In the genomic region with DNA sequence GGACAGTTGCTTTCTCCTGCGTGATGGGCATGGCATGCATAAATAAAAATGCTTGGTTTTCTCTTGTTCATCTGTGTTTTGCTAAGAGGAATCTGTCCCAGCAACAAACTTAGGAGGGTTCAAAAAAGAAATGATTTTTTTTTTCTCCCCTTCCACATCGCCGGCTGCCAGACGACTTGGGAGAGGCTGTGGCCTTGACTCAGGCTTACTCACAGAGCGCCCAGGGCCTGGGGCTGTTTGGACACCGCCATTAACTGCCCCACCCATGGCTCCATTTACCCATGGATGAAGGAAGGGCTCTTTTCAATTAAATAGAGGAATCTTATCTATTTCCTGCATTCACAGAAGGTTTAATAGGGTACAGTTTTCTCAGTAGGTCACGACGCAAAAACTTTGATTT, we compare ENCODE assay signal across 20 cellular contexts. TPM values are rescaled to one million over a fixed set of nuclear protein-coding genes. Genes with fewer than 3 reads are reported as not detected.
DNase-seq lines count a peak whose midpoint lies in the region; ATAC-seq, FAIRE-seq and TF ChIP-seq lines count a peak whose summit lies in the region.
"Had no signal": no experiment of that assay in that cellular context is flagged by ENCODE, and none has a peak within 500 bp of the region (broad histone marks: within the 10 kb centered on the region; RNA-seq: fewer than 3 reads in every experiment).

No MANE protein-coding gene starts in this region.

- H3K36me3 Mint-ChIP-seq in type B pancreatic cell, result no peaks in the 10 kb centered on the region
- no peaks in the 10 kb centered on the region for H3K36me3 Mint-ChIP-seq in activated naive CD4-positive, alpha-beta T cell treated with anti-CD3 and anti-CD28 coated beads, Interleukin-2, amount 50 U/mL, for 72 hours
- H3K36me3 Mint-ChIP-seq: activated naive CD8-positive, alpha-beta T cell treated with anti-CD3 and anti-CD28 coated beads for 36 hours; IgD-negative memory B cell had no signal

- TF ChIP-seq CTCF in HCT116 (IDR thresholded peaks at IDR 0.05 in 2 of 3, conservative IDR thresholded peaks at IDR 0.05 in 1 of 3; ENCODE audit: borderline replicate concordance in 1 of 3, insufficient read depth in 1 of 3, low read depth in 2 of 3, low read length in 2 of 3), result no peak
- TF ChIP-seq CTCF in RWPE1 (conservative IDR thresholded peaks at IDR 0.05; ENCODE audit: low read depth), result no peak
- TF ChIP-seq CTCF in type B pancreatic cell (conservative IDR thresholded peaks at IDR 0.05), result no peak

- RAD21 ChIA-PET in HCT116 (lab: Charles Lee; ENCODE audit: low non-redundant PET in 1 of 2, low total read pairs in 2 of 2, uncharacterized antibody in 2 of 2, unreplicated experiment in 2 of 2), result no interaction called here

- peaks cover 33% of the 10 kb centered on the region for H3K4me1 Mint-ChIP-seq in type B pancreatic cell (ENCODE audit: unreplicated experiment)
- H3K4me1 Mint-ChIP-seq: activated naive CD8-positive, alpha-beta T cell treated with anti-CD3 and anti-CD28 coated beads for 36 hours; IgD-negative memory B cell had no signal

- H3K9me2 ChIP-seq in HCT116 (ENCODE audit: insufficient read depth), result no peaks in the 10 kb centered on the region

- H3K27me3 Mint-ChIP-seq in type B pancreatic cell, result no peaks in the 10 kb centered on the region
- H3K27me3 Mint-ChIP-seq: activated naive CD8-positive, alpha-beta T cell treated with anti-CD3 and anti-CD28 coated beads for 36 hours; IgD-negative memory B cell had no signal

- ATAC-seq in HCT116, result peak; percentile 75
- ATAC-seq in activated naive CD4-positive, alpha-beta T cell treated with anti-CD3 and anti-CD28 coated beads, Interleukin-2, amount 50 U/mL, for 72 hours, result no peak
- ATAC-seq: activated T-cell treated with anti-CD3 and anti-CD28 coated beads, Interleukin-2, amount 50 U/mL, for 4 hours; GM12878; sciatic nerve had no signal

- CTCF ChIA-PET in HCT116 (lab: Charles Lee), result no interaction called here
- CTCF ChIA-PET in RWPE1 (lab: Yijun Ruan, JAX), result no interaction called here

- H3K4me3 Mint-ChIP-seq in type B pancreatic cell, result no peak overlapping the region
- H3K4me3 Mint-ChIP-seq: activated naive CD8-positive, alpha-beta T cell treated with anti-CD3 and anti-CD28 coated beads for 36 hours; activated T-cell treated with anti-CD3 and anti-CD28 coated beads, Interleukin-2, amount 50 U/mL, for 4 hours; IgD-negative memory B cell had no signal

- FAIRE-seq in GM19239 (lab: Jason Lieb, UNC), result no peak
- FAIRE-seq: GM12878 had no signal

- peak overlapping the region; percentile 98 for H2AFZ ChIP-seq in HCT116 (ENCODE audit: low read depth, low read length, poor library complexity, severe bottlenecking)

- no peaks in the 10 kb centered on the region for H3K27me3 ChIP-seq in HCT116 (ENCODE audit: insufficient read depth, low read length)
- H3K27me3 ChIP-seq: tibial artery had no signal

- H3K9me3 Mint-ChIP-seq in type B pancreatic cell, result peaks cover 9% of the 10 kb centered on the region
- no peaks in the 10 kb centered on the region for H3K9me3 Mint-ChIP-seq in activated naive CD4-positive, alpha-beta T cell treated with anti-CD3 and anti-CD28 coated beads, Interleukin-2, amount 50 U/mL, for 72 hours
- H3K9me3 Mint-ChIP-seq: activated naive CD8-positive, alpha-beta T cell treated with anti-CD3 and anti-CD28 coated beads for 36 hours; activated T-cell treated with anti-CD3 and anti-CD28 coated beads, Interleukin-2, amount 50 U/mL, for 4 hours had no signal

- no peaks in the 10 kb centered on the region for H3K9me3 ChIP-seq in HCT116 (ENCODE audit: control insufficient read depth in 1 of 2, insufficient read depth in 1 of 2, low read depth in 1 of 2, low read length in 2 of 2)
- H3K9me3 ChIP-seq: tibial artery had no signal

- H3K36me3 ChIP-seq in HCT116 (ENCODE audit: control insufficient read depth in 1 of 2, insufficient read depth in 2 of 2, low read length in 2 of 2), result no peaks in the 10 kb centered on the region
- H3K36me3 ChIP-seq: tibial artery had no signal

- H3K27ac Mint-ChIP-seq in type B pancreatic cell, result peak overlapping the region; percentile 70
- H3K27ac Mint-ChIP-seq in activated naive CD4-positive, alpha-beta T cell treated with anti-CD3 and anti-CD28 coated beads, Interleukin-2, amount 50 U/mL, for 72 hours, result no peak overlapping the region
- H3K27ac Mint-ChIP-seq: activated naive CD8-positive, alpha-beta T cell treated with anti-CD3 and anti-CD28 coated beads for 36 hours; IgD-negative memory B cell had no signal

- BruUV-seq in HCT116 (replicated peaks; lab: Mats Ljungman, UMichigan), result no TSS peak

- no peak overlapping the region; a peak in 1 of 4 replicates for H3K4me3 ChIP-seq in HCT116 (replicated peaks in 1 of 2; ENCODE audit: low read depth in 1 of 2, low read length in 2 of 2)
- H3K4me3 ChIP-seq: GM12878, tibial artery had no signal

- no peak for TF ChIP-seq POLR2A in HCT116 (IDR thresholded peaks at IDR 0.05; ENCODE audit: borderline replicate concordance, extremely low read depth, insufficient read depth, insufficient read length)

- intact Hi-C loops in HCT116 (cut with micrococcal nuclease), result no loop called here

- H4K20me1 ChIP-seq in HCT116 (ENCODE audit: insufficient read depth), result no peaks in the 10 kb centered on the region

- H3K27ac ChIP-seq in HCT116 (ENCODE audit: low read depth, low read length), result no peak overlapping the region
- H3K27ac ChIP-seq in RWPE1, result peak overlapping the region; percentile 94
- H3K27ac ChIP-seq: tibial artery had no signal

- H3K4me2 ChIP-seq in HCT116 (ENCODE audit: low read length), result peak overlapping the region; percentile 62

- no peak overlapping the region for H3K9ac ChIP-seq in HCT116 (ENCODE audit: low read length)

- no peaks in the 10 kb centered on the region for H3K79me2 ChIP-seq in HCT116 (ENCODE audit: insufficient read depth, low read length)

- TF ChIP-seq RAD21 in HCT116 (IDR thresholded peaks at IDR 0.05; ENCODE audit: low read depth), result no peak

- POLR2A ChIA-PET in HCT116 (lab: Charles Lee), result no interaction called here
- POLR2A ChIA-PET in RWPE1 (lab: Yijun Ruan, JAX; ENCODE audit: low non-redundant PET), result no interaction called here

- peaks cover 0 to 16% of the 10 kb centered on the region in 2 experiments; a peak in 2 of 4 replicates for H3K4me1 ChIP-seq in HCT116 (ENCODE audit: control insufficient read depth in 1 of 2, insufficient read depth in 2 of 2, low read length in 2 of 2)
- H3K4me1 ChIP-seq: tibial artery had no signal

- DNase-seq in HCT116 (ENCODE audit: low read depth, low spot score) (no peak), RWPE1 (ENCODE audit: low spot score) (peak; percentile 86), fibroblast of peridontal ligament (ENCODE audit: extremely low read depth) (peak; percentile 15), type B pancreatic cell (ENCODE audit: extremely low spot score, unreplicated experiment) (no peak), GM19239 (ENCODE audit: insufficient read length, low spot score) (no peak), NOMO-1 treated with DMSO at 0.1 percent for 48 hours (lab: John Stamatoyannopoulos, UW; ENCODE audit: unreplicated experiment) (no peak)
- DNase-seq in activated naive CD4-positive, alpha-beta T cell treated with anti-CD3 and anti-CD28 coated beads, Interleukin-2, amount 50 U/mL, for 72 hours (ENCODE audit: low spot score in 2 of 2), result no peak
- DNase-seq: activated naive CD8-positive, alpha-beta T cell treated with anti-CD3 and anti-CD28 coated beads for 36 hours; activated T-cell treated with anti-CD3 and anti-CD28 coated beads, Interleukin-2, amount 50 U/mL, for 4 hours; caudate nucleus; effector memory CD4-positive, alpha-beta T cell; H7; mesenchymal stem cell; NCI-H1105; SHP77 treated with DMSO at 0.1 percent for 48 hours; stimulated activated CD4-positive, alpha-beta T cell treated with anti-CD3 and anti-CD28 coated beads, Interleukin-4, amount 100 ng/mL, for 4 hours; tibial artery had no signal

TF ChIP-seq in HCT116, 20 proteins besides CTCF, POLR2A, EP300 and RAD21:
- TF ChIP-seq CBX3 (IDR thresholded peaks at IDR 0.05; ENCODE audit: low read depth) (0 out of 2 replicates have a peak, but pooled peaks have one; percentile 16), FOSL1 (IDR thresholded peaks at IDR 0.05; ENCODE audit: low read depth) (peak; percentile 71), JUND (IDR thresholded peaks at IDR 0.05) (peak; percentile 42), YY1 (IDR thresholded peaks at IDR 0.05; ENCODE audit: extremely low read depth, insufficient replicate concordance, low read depth, low read length) (peak; percentile 59), POLR2AphosphoS5 (IDR thresholded peaks at IDR 0.05; ENCODE audit: low read depth, low read length) (no peak), SP1 (IDR thresholded peaks at IDR 0.05; ENCODE audit: low read depth) (peak; percentile 66)
- TF ChIP-seq, protein P1, sequence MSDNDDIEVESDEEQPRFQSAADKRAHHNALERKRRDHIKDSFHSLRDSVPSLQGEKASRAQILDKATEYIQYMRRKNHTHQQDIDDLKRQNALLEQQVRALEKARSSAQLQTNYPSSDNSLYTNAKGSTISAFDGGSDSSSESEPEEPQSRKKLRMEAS (IDR thresholded peaks at IDR 0.05), result no peak

RNA-seq across cellular contexts. Expression of a gene that starts 22.3 kb away (rescaled TPM):
- total RNA-seq in HCT116 (2021; ENCODE audit: unreplicated experiment), result 19.5 TPM
- polyA plus RNA-seq in HCT116 (2012), result 11.5 and 13.9 TPM in 2 replicates
- 1.4 and 7.5 TPM in 2 replicates for total RNA-seq in type B pancreatic cell (ENCODE audit: low replicate concordance)
- not detected for total RNA-seq in activated naive CD4-positive, alpha-beta T cell treated with anti-CD3 and anti-CD28 coated beads, Interleukin-2, amount 50 U/mL, for 72 hours
- total RNA-seq: activated naive CD8-positive, alpha-beta T cell treated with anti-CD3 and anti-CD28 coated beads for 36 hours; activated T-cell treated with anti-CD3 and anti-CD28 coated beads, Interleukin-2, amount 50 U/mL, for 4 hours; GM12878; sciatic nerve had no signal
- polyA plus RNA-seq: IgD-negative memory B cell had no signal

RNA-seq across cellular contexts. Expression of a gene that starts 32.2 kb away (rescaled TPM):
- 68.3 TPM for total RNA-seq in HCT116 (2021; ENCODE audit: unreplicated experiment)
- polyA plus RNA-seq in HCT116 (2012), result 18.9 and 21.1 TPM in 2 replicates
- 57.2 and 119 TPM in 2 replicates for total RNA-seq in type B pancreatic cell (ENCODE audit: low replicate concordance)
- total RNA-seq in activated naive CD4-positive, alpha-beta T cell treated with anti-CD3 and anti-CD28 coated beads, Interleukin-2, amount 50 U/mL, for 72 hours, result 10 to 100 TPM; 48.5 to 55.5 TPM

Comparison
In these comparisons a context has a peak if more than half of its experiments do, and no peak if none do; other contexts are left out.
1. DNase-seq: peak in RWPE1 (single experiment) and fibroblast of peridontal ligament (single experiment); none in HCT116 (single experiment), type B pancreatic cell (single experiment), GM19239 (single experiment), activated naive CD4-positive, alpha-beta T cell treated with anti-CD3 and anti-CD28 coated beads, Interleukin-2, amount 50 U/mL, for 72 hours (0 of 2) and NOMO-1 treated with DMSO at 0.1 percent for 48 hours (single experiment).